In genomic region chr9:137051145-137051724, GRCh38 we compare ENCODE assay signal across 28 cellular contexts. TPM values are rescaled to one million over a fixed set of nuclear protein-coding genes. Genes with fewer than 3 reads are reported as not detected.
"Had no signal": no experiment of that assay in that cellular context is flagged by ENCODE, and none has a peak within 500 bp of the region (broad histone marks: within the 10 kb centered on the region; RNA-seq: fewer than 3 reads in every experiment).

No MANE protein-coding gene starts in this region.

- DNase-seq: islet precursor cell; left ventricle myocardium inferior; mesendoderm; midbrain; naive thymus-derived CD4-positive, alpha-beta T cell; nucleus accumbens; posterior cingulate gyrus; retina; sigmoid colon; small intestine; spleen; stimulated activated CD4-positive, alpha-beta T cell treated with anti-CD3 and anti-CD28 coated beads, Interleukin-4, amount 100 ng/mL, for 24 hours; stimulated activated naive CD4-positive, alpha-beta T cell; tibial artery; upper lobe of right lung had no signal

- H3K4me3 ChIP-seq: hepatocyte, left ventricle myocardium inferior, lung, mucosa of descending colon, pancreas, prostate gland, sigmoid colon, spleen, suprapubic skin, thoracic aorta, tibial artery, upper lobe of right lung had no signal

- H3K36me3 ChIP-seq: left ventricle myocardium inferior, pancreas, prostate gland, sigmoid colon, spleen, suprapubic skin, thoracic aorta, tibial artery, upper lobe of right lung had no signal

- FAIRE-seq: pancreas, small intestine, urothelium cell line had no signal

RNA-seq across cellular contexts. Expression of gene ENTPD2, which starts 2.6 kb away (rescaled TPM):
- total RNA-seq: naive thymus-derived CD4-positive, alpha-beta T cell; natural killer cell treated with Interleukin-12 subunit alpha and Interleukin-12 subunit beta and Interleukin-15 and Interleukin-18, amount 100 ng/mL, for 72 hours; osteoblast; subcutaneous adipose tissue had no signal

RNA-seq across cellular contexts. Expression of gene FUT7, which starts 19.3 kb away (rescaled TPM):
- total RNA-seq: hepatocyte, kidney epithelial cell, left ventricle myocardium inferior, myocyte, osteoblast, thoracic aorta had no signal
